9 cellular contexts compared by ENCODE assay signal in genomic region chr3:183287301-183287971, GRCh38. TPM values are rescaled to one million over a fixed set of nuclear protein-coding genes. Genes with fewer than 3 reads are reported as not detected.
DNase-seq lines count a peak whose midpoint lies in the region; ATAC-seq, FAIRE-seq and TF ChIP-seq lines count a peak whose summit lies in the region.
"Had no signal": no experiment of that assay in that cellular context is flagged by ENCODE, and none has a peak within 500 bp of the region (broad histone marks: within the 10 kb centered on the region; RNA-seq: fewer than 3 reads in every experiment).

No MANE protein-coding gene starts in this region.

- peaks cover 48% of the 10 kb centered on the region for H3K4me1 ChIP-seq in astrocyte (ENCODE audit: insufficient read depth, low read length)
- H3K4me1 ChIP-seq in aorta (ENCODE audit: control insufficient read depth in 1 of 2, insufficient read depth in 2 of 2, low read length in 2 of 2), result peaks cover 0 to 6% of the 10 kb centered on the region in 2 donors
- H3K4me1 ChIP-seq in HAP-1, result peaks cover 12% of the 10 kb centered on the region

- peaks cover 42% of the 10 kb centered on the region for H3K4me1 Mint-ChIP-seq in stimulated activated naive CD8-positive, alpha-beta T cell treated with anti-CD3 and anti-CD28 coated beads, Interleukin-15, Interleukin-2, amounts not matched to agents 100 ng/mL and 50 ng/mL, for 24 hours (ENCODE audit: low read depth)
- H3K4me1 Mint-ChIP-seq in stimulated activated naive CD8-positive, alpha-beta T cell treated with anti-CD3 and anti-CD28 coated beads, Interleukin-15, amount 100 ng/mL, for 72 hours, result peaks cover 40% of the 10 kb centered on the region
- H3K4me1 Mint-ChIP-seq in astrocyte (ENCODE audit: low read depth, unreplicated experiment) (peaks cover 24% of the 10 kb centered on the region), immature natural killer cell (peaks cover 23 to 26% of the 10 kb centered on the region in 2 donors)

- peak overlapping the region; percentile 65 for H3K4me2 ChIP-seq in astrocyte (ENCODE audit: low read length)

- no peak for TF ChIP-seq CTCF in astrocyte (IDR thresholded peaks at IDR 0.05; ENCODE audit: insufficient read depth, low read depth, low read length)

- H3K36me3 ChIP-seq in astrocyte (ENCODE audit: insufficient read depth, low read length) (no peaks in the 10 kb centered on the region), aorta (ENCODE audit: control insufficient read depth in 1 of 2, insufficient read depth in 2 of 2, low read length in 1 of 2) (no peaks in the 10 kb centered on the region), HAP-1 (replicated peaks) (no peaks in the 10 kb centered on the region)

- no peak for ATAC-seq in stimulated activated naive CD8-positive, alpha-beta T cell treated with anti-CD3 and anti-CD28 coated beads, Interleukin-15, amount 100 ng/mL, for 72 hours
- ATAC-seq in aorta (ENCODE audit: low FRiP score), result peak; percentile 86

- H3K4me3 Mint-ChIP-seq in stimulated activated naive CD8-positive, alpha-beta T cell treated with anti-CD3 and anti-CD28 coated beads, Interleukin-15, Interleukin-2, amounts not matched to agents 100 ng/mL and 50 ng/mL, for 24 hours, result peak overlapping the region; percentile 78
- H3K4me3 Mint-ChIP-seq in stimulated activated naive CD8-positive, alpha-beta T cell treated with anti-CD3 and anti-CD28 coated beads, Interleukin-15, amount 100 ng/mL, for 72 hours, result peak overlapping the region in 1 of 2 donors; percentile 63
- H3K4me3 Mint-ChIP-seq in astrocyte (ENCODE audit: unreplicated experiment), result no peak overlapping the region
- peak overlapping the region in 1 of 5 donors; percentile 53 for H3K4me3 Mint-ChIP-seq in immature natural killer cell

- H3K27ac Mint-ChIP-seq in stimulated activated naive CD8-positive, alpha-beta T cell treated with anti-CD3 and anti-CD28 coated beads, Interleukin-15, Interleukin-2, amounts not matched to agents 100 ng/mL and 50 ng/mL, for 24 hours, result peak overlapping the region; percentile 97
- peak overlapping the region in 1 of 2 donors; percentile 88 for H3K27ac Mint-ChIP-seq in stimulated activated naive CD8-positive, alpha-beta T cell treated with anti-CD3 and anti-CD28 coated beads, Interleukin-15, amount 100 ng/mL, for 72 hours
- peak overlapping the region; percentile 21 for H3K27ac Mint-ChIP-seq in astrocyte (ENCODE audit: unreplicated experiment)
- H3K27ac Mint-ChIP-seq in immature natural killer cell, result peak overlapping the region; percentile 95 to 98 (median 97)

- WGBS in aorta, 2 donors, result 24 to 25% methylated on average over 9 of the region's 9 CpGs

- no peaks in the 10 kb centered on the region for H3K79me2 ChIP-seq in astrocyte (ENCODE audit: insufficient read depth, low read length)

- no peak for DNase-seq in stimulated activated naive CD8-positive, alpha-beta T cell treated with anti-CD3 and anti-CD28 coated beads, Interleukin-15, amount 100 ng/mL, for 72 hours
- DNase-seq in astrocyte (ENCODE audit: low read depth) (peak; percentile 95), immature natural killer cell (no peak), aorta (peak in 1 of 2 donors; percentile 53), hypothalamus (lab: John Stamatoyannopoulos, UW) (no peak), HAP-1 (ENCODE audit: low spot score in 2 of 2) (no peak), HK-2 (ENCODE audit: unreplicated experiment) (no peak)
- DNase-seq: activated CD4-positive, CD25-positive, alpha-beta regulatory T cell treated with anti-CD3 and anti-CD28 coated beads, Interleukin-2, amount 50 U/mL, for 72 hours had no signal

- no peaks in the 10 kb centered on the region for H3K27me3 Mint-ChIP-seq in stimulated activated naive CD8-positive, alpha-beta T cell treated with anti-CD3 and anti-CD28 coated beads, Interleukin-15, Interleukin-2, amounts not matched to agents 100 ng/mL and 50 ng/mL, for 24 hours
- H3K27me3 Mint-ChIP-seq in stimulated activated naive CD8-positive, alpha-beta T cell treated with anti-CD3 and anti-CD28 coated beads, Interleukin-15, amount 100 ng/mL, for 72 hours, result no peaks in the 10 kb centered on the region
- H3K27me3 Mint-ChIP-seq in astrocyte (ENCODE audit: low read depth, unreplicated experiment), result no peaks in the 10 kb centered on the region
- H3K27me3 Mint-ChIP-seq in immature natural killer cell (ENCODE audit: low read depth in 3 of 3), result peaks cover 0 to 5% (median 0%) of the 10 kb centered on the region in 3 donors

- no peaks in the 10 kb centered on the region for H3K9me3 ChIP-seq in astrocyte (ENCODE audit: insufficient read depth, low read depth, low read length)
- no peaks in the 10 kb centered on the region for H3K9me3 ChIP-seq in aorta (ENCODE audit: control insufficient read depth, low read length)
- no peaks in the 10 kb centered on the region for H3K9me3 ChIP-seq in HAP-1

- H3K27ac ChIP-seq in astrocyte (ENCODE audit: low read depth, low read length) (peak overlapping the region; percentile 86), aorta (ENCODE audit: low read depth in 1 of 2, low read length in 2 of 2) (peak overlapping the region; percentile 70 to 89)

- peak overlapping the region; percentile 68 for H2AFZ ChIP-seq in astrocyte (ENCODE audit: low read depth, low read length)

- peaks cover 5% of the 10 kb centered on the region for H3K9me3 Mint-ChIP-seq in stimulated activated naive CD8-positive, alpha-beta T cell treated with anti-CD3 and anti-CD28 coated beads, Interleukin-15, Interleukin-2, amounts not matched to agents 100 ng/mL and 50 ng/mL, for 24 hours
- H3K9me3 Mint-ChIP-seq in stimulated activated naive CD8-positive, alpha-beta T cell treated with anti-CD3 and anti-CD28 coated beads, Interleukin-15, amount 100 ng/mL, for 72 hours, result no peaks in the 10 kb centered on the region
- H3K9me3 Mint-ChIP-seq in astrocyte (ENCODE audit: unreplicated experiment), result no peaks in the 10 kb centered on the region
- no peaks in the 10 kb centered on the region for H3K9me3 Mint-ChIP-seq in immature natural killer cell

- in situ Hi-C loops in HAP-1 (cut with MboI; ENCODE audit: low sequenced_read_pairs), result no loop called here

- H4K20me1 ChIP-seq in astrocyte (ENCODE audit: insufficient read depth, low read length), result no peaks in the 10 kb centered on the region

- H3K4me3 ChIP-seq in astrocyte (ENCODE audit: insufficient read depth, low read depth, low read length), result peak overlapping the region; percentile 30
- no peak overlapping the region for H3K4me3 ChIP-seq in aorta (ENCODE audit: low read length in 2 of 2)
- no peak overlapping the region for H3K4me3 ChIP-seq in HAP-1

- H3K9ac ChIP-seq in astrocyte (ENCODE audit: low read length), result peak overlapping the region; percentile 75

- H3K27me3 ChIP-seq in astrocyte (ENCODE audit: insufficient read depth, low read length) (no peaks in the 10 kb centered on the region), aorta (ENCODE audit: control insufficient read depth in 1 of 2, insufficient read depth in 2 of 2, low read length in 1 of 2) (no peaks in the 10 kb centered on the region), HAP-1 (ENCODE audit: low read depth) (no peaks in the 10 kb centered on the region)

- no peak for FAIRE-seq in astrocyte (lab: Jason Lieb, UNC)

- H3K36me3 Mint-ChIP-seq in stimulated activated naive CD8-positive, alpha-beta T cell treated with anti-CD3 and anti-CD28 coated beads, Interleukin-15, Interleukin-2, amounts not matched to agents 100 ng/mL and 50 ng/mL, for 24 hours (ENCODE audit: low read depth), result peaks cover 13% of the 10 kb centered on the region
- H3K36me3 Mint-ChIP-seq in astrocyte (ENCODE audit: low read depth, unreplicated experiment) (no peaks in the 10 kb centered on the region), immature natural killer cell (no peaks in the 10 kb centered on the region)

- intact Hi-C loops in aorta (cut with DNase I), result loop anchor here (5.0 to 10.0 kb wide), 2 partner anchors 163 to 165 kb away; no protein-coding TSS in a partner anchor

RNA-seq across cellular contexts. Expression of gene B3GNT5, which starts 34.4 kb away (rescaled TPM):
- total RNA-seq in astrocyte (15.1 and 15.8 TPM in 2 replicates), aorta (10 to 100 TPM in 1 of 2 donors, 1 to 10 TPM in 1; 9.2 to 10.0 TPM)
- polyA plus RNA-seq in immature natural killer cell (1 to 10 TPM in 1 of 3 donors, under 1 TPM in 1, not detected in 1; 0.48 to 1.1 TPM), aorta (10 to 100 TPM in 1 of 2 donors, 1 to 10 TPM in 1; 1.6 to 12.5 TPM)
